In the genomic region with DNA sequence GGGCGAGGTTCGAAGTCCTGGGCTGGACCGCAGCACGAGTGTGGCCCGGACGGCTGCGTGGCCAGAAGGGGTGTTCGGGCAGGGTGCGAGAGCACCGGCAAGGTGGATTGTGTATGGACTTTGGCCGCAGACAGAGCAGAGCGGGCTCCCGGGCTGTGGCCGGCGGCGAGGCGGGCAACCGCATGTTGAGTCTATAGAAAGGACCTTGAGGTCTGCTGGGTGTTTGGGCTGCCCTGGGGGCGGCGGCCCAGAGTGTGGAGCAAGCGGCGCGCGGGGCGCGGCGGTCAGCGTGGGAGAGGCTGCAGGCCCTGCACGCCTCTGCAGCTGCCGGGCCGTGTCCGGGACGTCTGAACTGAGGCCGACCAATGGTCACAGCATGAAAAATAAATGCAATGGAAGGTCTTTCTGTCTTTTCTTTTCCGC, we compare ENCODE assay signal across 10 cellular contexts. TPM values are rescaled to one million over a fixed set of nuclear protein-coding genes. Genes with fewer than 3 reads are reported as not detected.
A peak's percentile ranks its signal among the peaks of the same experiment; 100 is the strongest.
DNase-seq lines count a peak whose midpoint lies in the region; ATAC-seq and TF ChIP-seq lines count a peak whose summit lies in the region.
"Had no signal": no experiment of that assay in that cellular context is flagged by ENCODE, and none has a peak within 500 bp of the region (broad histone marks: within the 10 kb centered on the region; RNA-seq: fewer than 3 reads in every experiment).

No MANE protein-coding gene starts in this region.

- peak overlapping the region; percentile 88 for H3K4me2 ChIP-seq in osteoblast (ENCODE audit: insufficient read depth, low read length)

- no peak for TF ChIP-seq CTCF in osteoblast (IDR thresholded peaks at IDR 0.05; ENCODE audit: extremely low read depth, low read depth, low read length)

- H4K20me1 ChIP-seq in osteoblast (ENCODE audit: insufficient read depth, low read length), result peaks cover 27% of the 10 kb centered on the region

- H3K27me3 ChIP-seq in CD4-positive, alpha-beta memory T cell (ENCODE audit: insufficient read depth, low read length), result peaks cover 93% of the 10 kb centered on the region
- H3K27me3 ChIP-seq in osteoblast (ENCODE audit: insufficient read depth, low read length), result no peaks in the 10 kb centered on the region

- peaks cover 100% of the 10 kb centered on the region for H3K79me2 ChIP-seq in osteoblast (ENCODE audit: insufficient read depth, low read length)

- intact Hi-C loops in CD4-positive, alpha-beta memory T cell (cut with micrococcal nuclease), result loop anchor here (10.0 kb wide), 1 partner anchor 361 kb away; no protein-coding TSS in a partner anchor

- CTCF ChIA-PET in CD4-positive, alpha-beta memory T cell (lab: Charles Lee; ENCODE audit: partially characterized antibody), result no interaction called here

- no peak overlapping the region for H3K4me3 ChIP-seq in CD4-positive, alpha-beta memory T cell (ENCODE audit: low read length in 2 of 2)
- peak overlapping the region; percentile 83 for H3K4me3 ChIP-seq in osteoblast (ENCODE audit: insufficient read depth, low read length)

- H3K4me3 Mint-ChIP-seq in CD4-positive, alpha-beta memory T cell, result peak overlapping the region in 7 of 8 donors; percentile 14 to 82 (median 66)

- H3K27ac ChIP-seq in CD4-positive, alpha-beta memory T cell (ENCODE audit: low read depth, low read length), result no peak overlapping the region
- peak overlapping the region; percentile 91 for H3K27ac ChIP-seq in osteoblast (ENCODE audit: low read depth, low read length)

- DNase-seq in CD4-positive, alpha-beta memory T cell, result no peak
- peak; percentile 49 for DNase-seq in NCI-H774 (lab: John Stamatoyannopoulos, UW)
- DNase-seq in osteoblast (ENCODE audit: insufficient read length, low spot score, missing footprints), result peak; percentile 88
- DNase-seq in NOMO-1 treated with DMSO at 0.1 percent for 48 hours (lab: John Stamatoyannopoulos, UW; ENCODE audit: unreplicated experiment), result no peak
- DNase-seq in NCI-H526 (lab: John Stamatoyannopoulos, UW), result no peak
- DNase-seq in germinal center (ENCODE audit: low spot score), result no peak
- DNase-seq in SIG-M5 (lab: John Stamatoyannopoulos, UW), result no peak
- DNase-seq: DMS79, NCI-H187 treated with DMSO at 0.1 percent for 48 hours had no signal

- H3K9me3 ChIP-seq in CD4-positive, alpha-beta memory T cell (ENCODE audit: control insufficient read depth in 1 of 2, low read length in 2 of 2), result no peaks in the 10 kb centered on the region
- no peaks in the 10 kb centered on the region for H3K9me3 ChIP-seq in osteoblast (ENCODE audit: low read depth, low read length)

- peaks cover 78 to 87% of the 10 kb centered on the region in 2 donors for H3K27me3 Mint-ChIP-seq in CD4-positive, alpha-beta memory T cell

- peaks cover 0 to 11% (median 1%) of the 10 kb centered on the region in 8 donors for H3K9me3 Mint-ChIP-seq in CD4-positive, alpha-beta memory T cell

- ATAC-seq in esophagus mucosa, result peak; percentile 17

- no peaks in the 10 kb centered on the region for H3K36me3 ChIP-seq in CD4-positive, alpha-beta memory T cell (ENCODE audit: insufficient read depth, low read length)
- H3K36me3 ChIP-seq in osteoblast (ENCODE audit: insufficient read depth, low read length), result no peaks in the 10 kb centered on the region

- POLR2A ChIA-PET in CD4-positive, alpha-beta memory T cell (lab: Charles Lee; ENCODE audit: partially characterized antibody), result no interaction called here

- peak overlapping the region in 4 of 7 donors; percentile 43 to 86 (median 66) for H3K27ac Mint-ChIP-seq in CD4-positive, alpha-beta memory T cell

- H3K4me1 ChIP-seq in CD4-positive, alpha-beta memory T cell (ENCODE audit: insufficient read depth, low read length), result peaks cover 38% of the 10 kb centered on the region
- H3K4me1 ChIP-seq in osteoblast (ENCODE audit: insufficient read depth, low read length), result peaks cover 55% of the 10 kb centered on the region

- H3K36me3 Mint-ChIP-seq in CD4-positive, alpha-beta memory T cell, result no peaks in the 10 kb centered on the region

- no peak overlapping the region for H2AFZ ChIP-seq in osteoblast (ENCODE audit: low read length)

- peaks cover 21 to 71% (median 33%) of the 10 kb centered on the region in 4 donors for H3K4me1 Mint-ChIP-seq in CD4-positive, alpha-beta memory T cell

RNA-seq across cellular contexts. Expression of a gene that starts 5.7 kb away (rescaled TPM):
- not detected for total RNA-seq in CD4-positive, alpha-beta memory T cell
- not detected for polyA plus RNA-seq in CD4-positive, alpha-beta memory T cell
- total RNA-seq in esophagus mucosa (1.2 TPM), osteoblast (8.3 and 11.6 TPM in 2 replicates)

RNA-seq across cellular contexts. Expression of a gene that starts 9.3 kb away (rescaled TPM):
- not detected for total RNA-seq in CD4-positive, alpha-beta memory T cell
- not detected for polyA plus RNA-seq in CD4-positive, alpha-beta memory T cell
- 0.64 TPM for total RNA-seq in esophagus mucosa
- 9.7 and 11.2 TPM in 2 replicates for total RNA-seq in osteoblast

RNA-seq across cellular contexts. Expression of a gene that starts 14.5 kb away (rescaled TPM):
- not detected for total RNA-seq in CD4-positive, alpha-beta memory T cell
- polyA plus RNA-seq in CD4-positive, alpha-beta memory T cell, result not detected
- total RNA-seq in esophagus mucosa (0.48 TPM), osteoblast (3.2 and 5.1 TPM in 2 replicates)

RNA-seq across cellular contexts. Expression of a gene that starts 19.5 kb away (rescaled TPM):
- total RNA-seq in CD4-positive, alpha-beta memory T cell, result not detected
- not detected for polyA plus RNA-seq in CD4-positive, alpha-beta memory T cell
- not detected for total RNA-seq in esophagus mucosa
- total RNA-seq in osteoblast, result 0.72 and 1.2 TPM in 2 replicates

RNA-seq across cellular contexts. Expression of a gene that starts 21.4 kb away (rescaled TPM):
- not detected for total RNA-seq in CD4-positive, alpha-beta memory T cell
- not detected for polyA plus RNA-seq in CD4-positive, alpha-beta memory T cell
- total RNA-seq in esophagus mucosa, result 0.08 TPM
- total RNA-seq in osteoblast, result 1.1 and 1.5 TPM in 2 replicates

Comparison
In these comparisons a context has a peak if more than half of its experiments do, and no peak if none do; other contexts are left out.
1. DNase-seq: peak in NCI-H774 (single experiment) and osteoblast (single experiment); none in CD4-positive, alpha-beta memory T cell (0 of 5), NOMO-1 treated with DMSO at 0.1 percent for 48 hours (single experiment), NCI-H526 (0 of 2), germinal center (single experiment) and SIG-M5 (single experiment).